Comparison of ENCODE assay signal across 8 cellular contexts in genomic region chr1:155136728-155137127, GRCh38. TPM values are rescaled to one million over a fixed set of nuclear protein-coding genes. Genes with fewer than 3 reads are reported as not detected.
A peak's percentile ranks its signal among the peaks of the same experiment; 100 is the strongest.
DNase-seq lines count a peak whose midpoint lies in the region; ATAC-seq, FAIRE-seq and TF ChIP-seq lines count a peak whose summit lies in the region.

No MANE protein-coding gene starts in this region.

- peak; percentile 7 for DNase-seq in NCI-H510A treated with DMSO at 0.1 percent for 48 hours (lab: John Stamatoyannopoulos, UW)
- no peak for DNase-seq in NCI-H510A (lab: John Stamatoyannopoulos, UW)
- DNase-seq in activated CD4-positive, alpha-beta memory T cell treated with anti-CD3 and anti-CD28 coated beads for 36 hours, result peak; percentile 26
- no peak for DNase-seq in foreskin keratinocyte
- DNase-seq in small intestine, result peak; percentile 65

- H3K27ac ChIP-seq in foreskin keratinocyte (peak overlapping the region; percentile 95), small intestine (ENCODE audit: low read depth in 1 of 2, low read length in 1 of 2) (peak overlapping the region; percentile 81 to 88)

- H3K27ac Mint-ChIP-seq in activated CD4-positive, alpha-beta memory T cell treated with anti-CD3 and anti-CD28 coated beads for 36 hours, result peak overlapping the region; percentile 94

- no peak for FAIRE-seq in small intestine (lab: Jason Lieb, UNC)

- no peaks in the 10 kb centered on the region for H3K27me3 ChIP-seq in foreskin keratinocyte
- H3K27me3 ChIP-seq in small intestine (ENCODE audit: control insufficient read depth in 2 of 2, insufficient read depth in 2 of 2, low read length in 2 of 2), result no peaks in the 10 kb centered on the region

- H3K9me3 ChIP-seq in small intestine (ENCODE audit: control insufficient read depth, low read depth), result no peaks in the 10 kb centered on the region

- no peak for TF ChIP-seq CTCF in foreskin keratinocyte (conservative IDR thresholded peaks at IDR 0.05)

- WGBS in small intestine, 3 donors, result 15 to 21% (median 18%) methylated on average over 6 to 8 of the region's 8 CpGs

- peak overlapping the region; percentile 32 to 67 for H3K4me3 ChIP-seq in small intestine (ENCODE audit: low read depth in 1 of 2, low read length in 2 of 2)

- no peaks in the 10 kb centered on the region for H3K27me3 Mint-ChIP-seq in activated CD4-positive, alpha-beta memory T cell treated with anti-CD3 and anti-CD28 coated beads for 36 hours

- intact Hi-C loops in activated CD4-positive, alpha-beta memory T cell treated with anti-CD3 and anti-CD28 coated beads for 36 hours (cut with micrococcal nuclease), result loop anchor here (5.0 kb wide), 1 partner anchor 106 kb away; a partner anchor contains a TSS

- peaks cover 37% of the 10 kb centered on the region for H3K4me1 Mint-ChIP-seq in activated CD4-positive, alpha-beta memory T cell treated with anti-CD3 and anti-CD28 coated beads for 36 hours (ENCODE audit: low read depth)

- H3K4me1 ChIP-seq in foreskin keratinocyte (peaks cover 5% of the 10 kb centered on the region), small intestine (ENCODE audit: control insufficient read depth in 2 of 2, insufficient read depth in 1 of 2, low read depth in 1 of 2, low read length in 1 of 2) (peaks cover 4 to 7% of the 10 kb centered on the region in 2 donors)

- H3K9me3 Mint-ChIP-seq in activated CD4-positive, alpha-beta memory T cell treated with anti-CD3 and anti-CD28 coated beads for 36 hours, result no peaks in the 10 kb centered on the region

- peaks cover 19% of the 10 kb centered on the region for H3K36me3 Mint-ChIP-seq in activated CD4-positive, alpha-beta memory T cell treated with anti-CD3 and anti-CD28 coated beads for 36 hours

- CTCF ChIA-PET in activated CD4-positive, alpha-beta memory T cell treated with anti-CD3 and anti-CD28 coated beads for 36 hours (lab: Charles Lee), result interaction anchor here (0.7 to 3.7 kb wide), 10 partner anchors 31 to 114 kb away, joined by 3 to 21 read pairs (median 6); partner anchors contain the start of genes KRTCAP2 and TRIM46

- POLR2A ChIA-PET in activated CD4-positive, alpha-beta memory T cell treated with anti-CD3 and anti-CD28 coated beads for 36 hours (lab: Charles Lee), result interaction anchor here (0.7 to 2.0 kb wide), 3 partner anchors 37 to 57 kb away, joined by 3 to 8 read pairs (median 3); partner anchors contain the start of genes KRTCAP2 and TRIM46

- ATAC-seq in foreskin keratinocyte (no peak), GM21786 (IDR thresholded peaks at IDR 0.05; ENCODE audit: unreplicated experiment) (no peak), HG02623 (IDR thresholded peaks at IDR 0.05; ENCODE audit: unreplicated experiment) (no peak), GM19395 (IDR thresholded peaks at IDR 0.05; ENCODE audit: unreplicated experiment) (no peak)

- H3K36me3 ChIP-seq in small intestine (ENCODE audit: control insufficient read depth in 2 of 2, insufficient read depth in 2 of 2, low read length in 2 of 2), result peaks cover 0 to 3% of the 10 kb centered on the region in 2 donors

- H3K4me3 Mint-ChIP-seq in activated CD4-positive, alpha-beta memory T cell treated with anti-CD3 and anti-CD28 coated beads for 36 hours, result peak overlapping the region; percentile 91

RNA-seq across cellular contexts. Expression of gene SLC50A1, which starts 1.1 kb away (rescaled TPM):
- total RNA-seq in activated CD4-positive, alpha-beta memory T cell treated with anti-CD3 and anti-CD28 coated beads for 36 hours, result 10 to 100 TPM; 60.1 TPM
- total RNA-seq in foreskin keratinocyte, result 63.0 and 65.0 TPM in 2 replicates
- polyA plus RNA-seq in foreskin keratinocyte (78.9 and 81.8 TPM in 2 replicates), small intestine (10 to 100 TPM; 44.6 to 99.5 (median 55.9) TPM)

RNA-seq across cellular contexts. Expression of gene DPM3, which starts 3.6 kb away (rescaled TPM):
- 10 to 100 TPM; 34.1 to 37.7 TPM for total RNA-seq in activated CD4-positive, alpha-beta memory T cell treated with anti-CD3 and anti-CD28 coated beads for 36 hours
- 37.4 and 45.2 TPM in 2 replicates for total RNA-seq in foreskin keratinocyte
- polyA plus RNA-seq in foreskin keratinocyte, result 84.4 and 94.5 TPM in 2 replicates
- polyA plus RNA-seq in small intestine, result 100 to 1,000 TPM; 215 to 306 (median 261) TPM

RNA-seq across cellular contexts. Expression of gene EFNA1, which starts 9.1 kb away (rescaled TPM):
- under 1 TPM in 1 of 2 experiments, not detected in 1; 0.24 TPM for total RNA-seq in activated CD4-positive, alpha-beta memory T cell treated with anti-CD3 and anti-CD28 coated beads for 36 hours
- total RNA-seq in foreskin keratinocyte, result 27.3 and 48.2 TPM in 2 replicates
- polyA plus RNA-seq in foreskin keratinocyte (25.7 and 41.9 TPM in 2 replicates), small intestine (100 to 1,000 TPM in 2 of 3 donors, 10 to 100 TPM in 1; 50.6 to 166 (median 154) TPM)

RNA-seq across cellular contexts. Expression of gene KRTCAP2, which starts 36.4 kb away (rescaled TPM):
- 100 to 1,000 TPM; 138 to 146 TPM for total RNA-seq in activated CD4-positive, alpha-beta memory T cell treated with anti-CD3 and anti-CD28 coated beads for 36 hours
- 176 and 184 TPM in 2 replicates for total RNA-seq in foreskin keratinocyte
- polyA plus RNA-seq in foreskin keratinocyte, result 274 and 294 TPM in 2 replicates
- 100 to 1,000 TPM; 164 to 286 (median 239) TPM for polyA plus RNA-seq in small intestine

RNA-seq across cellular contexts. Expression of gene TRIM46, which starts 36.9 kb away (rescaled TPM):
- total RNA-seq in activated CD4-positive, alpha-beta memory T cell treated with anti-CD3 and anti-CD28 coated beads for 36 hours, result 1 to 10 TPM; 6.3 to 7.1 TPM
- total RNA-seq in foreskin keratinocyte, result 2.7 and 4.4 TPM in 2 replicates
- polyA plus RNA-seq in foreskin keratinocyte, result 3.6 and 3.8 TPM in 2 replicates
- polyA plus RNA-seq in small intestine, result under 1 TPM in 2 of 3 donors, not detected in 1; 0.27 to 0.57 TPM

Comparison
In these comparisons a context has a peak if more than half of its experiments do, and no peak if none do; other contexts are left out.
1. DNase-seq: peak in NCI-H510A treated with DMSO at 0.1 percent for 48 hours (single experiment), activated CD4-positive, alpha-beta memory T cell treated with anti-CD3 and anti-CD28 coated beads for 36 hours (single experiment) and small intestine (single experiment); none in NCI-H510A (single experiment) and foreskin keratinocyte (0 of 2).
2. RNA of gene EFNA1, which starts 9.1 kb away (total RNA-seq): 27.3 to 48.2 TPM in foreskin keratinocyte; 0.24 TPM in activated CD4-positive, alpha-beta memory T cell treated with anti-CD3 and anti-CD28 coated beads for 36 hours; every median in the first group is over 10 times any median in the second.